In genomic region chrX:136647969-136648368, GRCh38 we compare ENCODE assay signal across 17 cellular contexts. TPM values are rescaled to one million over a fixed set of nuclear protein-coding genes. Genes with fewer than 3 reads are reported as not detected.
DNase-seq lines count a peak whose midpoint lies in the region; ATAC-seq and TF ChIP-seq lines count a peak whose summit lies in the region.
"Had no signal": no experiment of that assay in that cellular context is flagged by ENCODE, and none has a peak within 500 bp of the region (broad histone marks: within the 10 kb centered on the region; RNA-seq: fewer than 3 reads in every experiment).

Gene CD40LG, plus strand, starts transcription at chrX:136648158. Its CDS starts 91 bp downstream, at chrX:136648249.

- POLR2A ChIA-PET in CD8-positive, alpha-beta memory T cell (lab: Charles Lee) = no interaction called here
- POLR2A ChIA-PET in T-cell (lab: Charles Lee) = interaction anchor here in 1 of 2 donors (1.0 kb wide), 1 partner anchor 62 kb away, joined by 5 read pairs; no protein-coding TSS in a partner anchor

- 85% methylated on average over 8 of the region's 8 CpGs for WGBS in suprapubic skin

- no peak within 1 kb of the TSS for H3K27ac ChIP-seq in CD8-positive, alpha-beta memory T cell (ENCODE audit: low read depth, low read length)
- no peak within 1 kb of the TSS for H3K27ac ChIP-seq in suprapubic skin
- H3K27ac ChIP-seq: gastroesophageal sphincter, left ventricle myocardium inferior, right lobe of liver, tibial artery had no signal

- H3K4me3 ChIP-seq in CD8-positive, alpha-beta memory T cell (ENCODE audit: low read length) = peak within 1 kb of the TSS; percentile 71
- H3K4me3 ChIP-seq in suprapubic skin = no peak within 1 kb of the TSS
- H3K4me3 ChIP-seq: gastroesophageal sphincter, left ventricle myocardium inferior, right lobe of liver, tibial artery had no signal

- H3K9me3 ChIP-seq in CD8-positive, alpha-beta memory T cell (ENCODE audit: low read length) = no peaks in the 10 kb centered on the region
- H3K9me3 ChIP-seq in suprapubic skin = no peaks in the 10 kb centered on the region
- H3K9me3 ChIP-seq: gastroesophageal sphincter, left ventricle myocardium inferior, right lobe of liver, tibial artery had no signal

- no peak for TF ChIP-seq EP300 in suprapubic skin (IDR thresholded peaks at IDR 0.05)

- no peak for DNase-seq in CD8-positive, alpha-beta memory T cell
- DNase-seq in T-cell (no peak), natural killer cell (no peak), suprapubic skin (ENCODE audit: low spot score in 2 of 2) (no peak)
- DNase-seq in activated T-helper 1 cell treated with anti-CD3 and anti-CD28 coated beads, Interleukin-12 subunit alpha, Interleukin-12 subunit beta, Interleukin-2, Interleukin-4 antibody, amounts not matched to agents 30 ng/mL and 10 ng/mL and 1 ng/mL, durations not matched to agents 14 hours and 24 hours and 36 hours (ENCODE audit: low spot score) = no peak
- DNase-seq: activated gamma-delta T cell treated with Interleukin-2 at 50 U/mL for 16 hours, erythroblast, left ventricle myocardium inferior, NCI-H2029, right lobe of liver, tibial artery had no signal

- no peaks in the 10 kb centered on the region for H3K27me3 ChIP-seq in CD8-positive, alpha-beta memory T cell (ENCODE audit: insufficient read depth, low read length, poor library complexity, severe bottlenecking)
- no peaks in the 10 kb centered on the region for H3K27me3 ChIP-seq in suprapubic skin
- H3K27me3 ChIP-seq: gastroesophageal sphincter, tibial artery had no signal

- peak within 1 kb of the TSS in 7 of 8 donors; percentile 10 to 92 (median 71) for H3K27ac Mint-ChIP-seq in CD8-positive, alpha-beta memory T cell
- H3K27ac Mint-ChIP-seq in T-cell = peak within 1 kb of the TSS; percentile 88 to 99
- H3K27ac Mint-ChIP-seq in activated T-helper 1 cell treated with anti-CD3 and anti-CD28 coated beads, Interleukin-12 subunit alpha, Interleukin-12 subunit beta, Interleukin-2, Interleukin-4 antibody, amounts not matched to agents 30 ng/mL and 10 ng/mL and 1 ng/mL, durations not matched to agents 14 hours and 24 hours and 36 hours = peak within 1 kb of the TSS; percentile 94
- no peak within 1 kb of the TSS for H3K27ac Mint-ChIP-seq in natural killer cell
- H3K27ac Mint-ChIP-seq: dendritic cell treated with granulocyte-macrophage colony-stimulating factor and Interleukin-4, amounts not matched to agents 40 ng/mL and 50 ng/mL, for 4 days; IgD-negative memory B cell had no signal

- H3K4me1 Mint-ChIP-seq in CD8-positive, alpha-beta memory T cell = peaks cover 22 to 38% (median 32%) of the 10 kb centered on the region in 3 donors
- peaks cover 36 to 43% (median 40%) of the 10 kb centered on the region in 3 donors for H3K4me1 Mint-ChIP-seq in T-cell
- peaks cover 57% of the 10 kb centered on the region for H3K4me1 Mint-ChIP-seq in activated T-helper 1 cell treated with anti-CD3 and anti-CD28 coated beads, Interleukin-12 subunit alpha, Interleukin-12 subunit beta, Interleukin-2, Interleukin-4 antibody, amounts not matched to agents 30 ng/mL and 10 ng/mL and 1 ng/mL, durations not matched to agents 14 hours and 24 hours and 36 hours (ENCODE audit: low read depth)
- peaks cover 6 to 12% of the 10 kb centered on the region in 2 donors for H3K4me1 Mint-ChIP-seq in natural killer cell
- H3K4me1 Mint-ChIP-seq: IgD-negative memory B cell had no signal

- peaks cover 0 to 7% (median 6%) of the 10 kb centered on the region in 3 donors for H3K36me3 Mint-ChIP-seq in CD8-positive, alpha-beta memory T cell
- H3K36me3 Mint-ChIP-seq in T-cell = peaks cover 37% of the 10 kb centered on the region
- H3K36me3 Mint-ChIP-seq in activated T-helper 1 cell treated with anti-CD3 and anti-CD28 coated beads, Interleukin-12 subunit alpha, Interleukin-12 subunit beta, Interleukin-2, Interleukin-4 antibody, amounts not matched to agents 30 ng/mL and 10 ng/mL and 1 ng/mL, durations not matched to agents 14 hours and 24 hours and 36 hours (ENCODE audit: low read depth) = peaks cover 49% of the 10 kb centered on the region
- H3K36me3 Mint-ChIP-seq in natural killer cell = no peaks in the 10 kb centered on the region

- TF ChIP-seq CTCF in natural killer cell (IDR thresholded peaks at IDR 0.05) (no peak), suprapubic skin (IDR thresholded peaks at IDR 0.05) (no peak)

- TF ChIP-seq POLR2A in suprapubic skin (IDR thresholded peaks at IDR 0.05) = no peak

- H3K27me3 Mint-ChIP-seq in CD8-positive, alpha-beta memory T cell = peaks cover 0 to 3% of the 10 kb centered on the region in 2 donors
- peaks cover 0 to 10% of the 10 kb centered on the region in 2 donors for H3K27me3 Mint-ChIP-seq in T-cell
- no peaks in the 10 kb centered on the region for H3K27me3 Mint-ChIP-seq in activated T-helper 1 cell treated with anti-CD3 and anti-CD28 coated beads, Interleukin-12 subunit alpha, Interleukin-12 subunit beta, Interleukin-2, Interleukin-4 antibody, amounts not matched to agents 30 ng/mL and 10 ng/mL and 1 ng/mL, durations not matched to agents 14 hours and 24 hours and 36 hours (ENCODE audit: insufficient read depth)
- peaks cover 0 to 5% of the 10 kb centered on the region in 2 donors for H3K27me3 Mint-ChIP-seq in natural killer cell (ENCODE audit: low read depth in 2 of 2)
- H3K27me3 Mint-ChIP-seq: dendritic cell treated with granulocyte-macrophage colony-stimulating factor and Interleukin-4, amounts not matched to agents 40 ng/mL and 50 ng/mL, for 4 days; IgD-negative memory B cell had no signal

- H3K4me1 ChIP-seq in CD8-positive, alpha-beta memory T cell (ENCODE audit: insufficient read depth, low read length) = peaks cover 31% of the 10 kb centered on the region
- H3K4me1 ChIP-seq in suprapubic skin = no peaks in the 10 kb centered on the region
- H3K4me1 ChIP-seq: gastroesophageal sphincter, left ventricle myocardium inferior, right lobe of liver, tibial artery had no signal

- no peaks in the 10 kb centered on the region for H3K9me3 Mint-ChIP-seq in CD8-positive, alpha-beta memory T cell
- no peaks in the 10 kb centered on the region for H3K9me3 Mint-ChIP-seq in T-cell
- no peaks in the 10 kb centered on the region for H3K9me3 Mint-ChIP-seq in activated T-helper 1 cell treated with anti-CD3 and anti-CD28 coated beads, Interleukin-12 subunit alpha, Interleukin-12 subunit beta, Interleukin-2, Interleukin-4 antibody, amounts not matched to agents 30 ng/mL and 10 ng/mL and 1 ng/mL, durations not matched to agents 14 hours and 24 hours and 36 hours
- H3K9me3 Mint-ChIP-seq in natural killer cell = no peaks in the 10 kb centered on the region
- H3K9me3 Mint-ChIP-seq: dendritic cell treated with granulocyte-macrophage colony-stimulating factor and Interleukin-4, amounts not matched to agents 40 ng/mL and 50 ng/mL, for 4 days had no signal

- peaks cover 6% of the 10 kb centered on the region for H3K36me3 ChIP-seq in CD8-positive, alpha-beta memory T cell (ENCODE audit: insufficient read depth, low read length)
- H3K36me3 ChIP-seq in suprapubic skin = no peaks in the 10 kb centered on the region
- H3K36me3 ChIP-seq: gastroesophageal sphincter, left ventricle myocardium inferior, right lobe of liver, tibial artery had no signal

- intact Hi-C loops in activated T-helper 1 cell treated with anti-CD3 and anti-CD28 coated beads, Interleukin-12 subunit alpha, Interleukin-12 subunit beta, Interleukin-2, Interleukin-4 antibody, amounts not matched to agents 30 ng/mL and 10 ng/mL and 1 ng/mL, durations not matched to agents 14 hours and 24 hours and 36 hours (cut with micrococcal nuclease) = loop anchor here (1.0 to 2.0 kb wide), 3 partner anchors 8 to 59 kb away; no protein-coding TSS in a partner anchor
- intact Hi-C loops in natural killer cell (cut with micrococcal nuclease) = no loop called here

- CTCF ChIA-PET in CD8-positive, alpha-beta memory T cell (lab: Charles Lee) = no interaction called here
- CTCF ChIA-PET in T-cell (lab: Charles Lee) = interaction anchor here in 1 of 2 donors (1.3 kb wide), 1 partner anchor 47 kb away, joined by 3 read pairs; no protein-coding TSS in a partner anchor

- H3K4me3 Mint-ChIP-seq in CD8-positive, alpha-beta memory T cell = peak within 1 kb of the TSS; percentile 69 to 95 (median 88)
- peak within 1 kb of the TSS; percentile 86 to 96 (median 91) for H3K4me3 Mint-ChIP-seq in T-cell
- peak within 1 kb of the TSS; percentile 99 for H3K4me3 Mint-ChIP-seq in activated T-helper 1 cell treated with anti-CD3 and anti-CD28 coated beads, Interleukin-12 subunit alpha, Interleukin-12 subunit beta, Interleukin-2, Interleukin-4 antibody, amounts not matched to agents 30 ng/mL and 10 ng/mL and 1 ng/mL, durations not matched to agents 14 hours and 24 hours and 36 hours
- peak within 1 kb of the TSS; percentile 59 for H3K4me3 Mint-ChIP-seq in natural killer cell
- H3K4me3 Mint-ChIP-seq: dendritic cell treated with granulocyte-macrophage colony-stimulating factor and Interleukin-4, amounts not matched to agents 40 ng/mL and 50 ng/mL, for 4 days had no signal

- ATAC-seq in T-cell (replicated peaks in 1 of 4) (peak in 2 of 4 experiments; percentile 48 to 51), natural killer cell (no peak), GM19397 (IDR thresholded peaks at IDR 0.05; ENCODE audit: unreplicated experiment) (no peak), GM19324 (IDR thresholded peaks at IDR 0.05; ENCODE audit: low FRiP score, unreplicated experiment) (no peak)
- ATAC-seq: gastroesophageal sphincter, right lobe of liver had no signal

RNA-seq across cellular contexts. Expression of gene CD40LG, which starts in this region (rescaled TPM):
- 10 to 100 TPM in 1 of 2 experiments, 1 to 10 TPM in 1; 9.2 to 10.1 TPM for total RNA-seq in CD8-positive, alpha-beta memory T cell
- polyA plus RNA-seq in CD8-positive, alpha-beta memory T cell = 20.0 TPM
- total RNA-seq in T-cell = 10 to 100 TPM; 23.8 to 38.4 (median 37.1) TPM
- total RNA-seq in activated T-helper 1 cell treated with anti-CD3 and anti-CD28 coated beads, Interleukin-12 subunit alpha, Interleukin-12 subunit beta, Interleukin-2, Interleukin-4 antibody, amounts not matched to agents 30 ng/mL and 10 ng/mL and 1 ng/mL, durations not matched to agents 14 hours and 24 hours and 36 hours = 261 and 272 TPM in 2 replicates
- 1 to 10 TPM in 1 of 3 donors, under 1 TPM in 1, not detected in 1; 0.77 to 1.5 TPM for total RNA-seq in natural killer cell
- total RNA-seq in suprapubic skin = not detected
- total RNA-seq: left ventricle myocardium inferior, NCI-H460 had no signal

Comparison
In these comparisons a context has a peak if more than half of its experiments do, and no peak if none do; other contexts are left out.
1. RNA of gene CD40LG (total RNA-seq): 261 to 272 TPM in activated T-helper 1 cell treated with anti-CD3 and anti-CD28 coated beads, Interleukin-12 subunit alpha, Interleukin-12 subunit beta, Interleukin-2, Interleukin-4 antibody, amounts not matched to agents 30 ng/mL and 10 ng/mL and 1 ng/mL, durations not matched to agents 14 hours and 24 hours and 36 hours, 23.8 to 38.4 TPM in T-cell and 9.2 to 10.1 TPM in CD8-positive, alpha-beta memory T cell; 0.77 to 1.5 TPM in natural killer cell and not detected in suprapubic skin; every median in the first group is over 4 times any median in the second.
2. H3K27ac Mint-ChIP-seq: peak in CD8-positive, alpha-beta memory T cell (7 of 8), T-cell (2 of 2) and activated T-helper 1 cell treated with anti-CD3 and anti-CD28 coated beads, Interleukin-12 subunit alpha, Interleukin-12 subunit beta, Interleukin-2, Interleukin-4 antibody, amounts not matched to agents 30 ng/mL and 10 ng/mL and 1 ng/mL, durations not matched to agents 14 hours and 24 hours and 36 hours (single experiment); none in natural killer cell (0 of 2).
3. Peak in every context shown above with its lines, with median percentiles within 50 percentile points of each other: H3K4me3 Mint-ChIP-seq.